Comparison of ENCODE assay signal across 30 cellular contexts in genomic region chr2:162057426-162057825, GRCh38. TPM values are rescaled to one million over a fixed set of nuclear protein-coding genes. Genes with fewer than 3 reads are reported as not detected.
DNase-seq lines count a peak whose midpoint lies in the region; ATAC-seq and FAIRE-seq lines count a peak whose summit lies in the region.
"Had no signal": no experiment of that assay in that cellular context is flagged by ENCODE, and none has a peak within 500 bp of the region (broad histone marks: within the 10 kb centered on the region; RNA-seq: fewer than 3 reads in every experiment).

No MANE protein-coding gene starts in this region.

- peak overlapping the region; percentile 34 for H3K27ac ChIP-seq in naive thymus-derived CD4-positive, alpha-beta T cell (ENCODE audit: low read depth, low read length)
- H3K27ac ChIP-seq: BLaER1 treated with 17β-estradiol and CSF1 and Interleukin-3, amounts not matched to agents 10 nM and 100 nM; parathyroid adenoma; right atrium auricular region; testis; uterus had no signal

- intact Hi-C loops in activated naive CD4-positive, alpha-beta T cell treated with anti-CD3 and anti-CD28 coated beads for 36 hours (cut with micrococcal nuclease): loop anchor here (5.0 kb wide), 2 partner anchors 65 to 815 kb away; no protein-coding TSS in a partner anchor
- intact Hi-C loops in activated T-helper 2 cell treated with anti-CD3 and anti-CD28 coated beads, Interferon-gamma antibody, Interleukin-2, Interleukin-4, amounts not matched to agents 10 μg/mL and 5 μg/mL and 100 μg/mL, durations not matched to agents 14 hours and 24 hours and 36 hours (cut with micrococcal nuclease): loop anchor here (5.0 kb wide), 1 partner anchor 260 kb away; the partner anchor contains the start of gene IFIH1
- intact Hi-C loops in naive thymus-derived CD4-positive, alpha-beta T cell (cut with micrococcal nuclease): loop anchor here (5.0 kb wide), 3 partner anchors 65 to 815 kb away; partner anchors contain the start of gene IFIH1 (in 1 of the 2)

- POLR2A ChIA-PET in naive thymus-derived CD4-positive, alpha-beta T cell (lab: Charles Lee): interaction anchor here (0.6 to 10.2 kb wide), 5 partner anchors 11 to 46 kb away, joined by 3 to 68 read pairs (median 5); partner anchors contain the start of gene DPP4

- H3K9me3 ChIP-seq in naive thymus-derived CD4-positive, alpha-beta T cell (ENCODE audit: control insufficient read depth in 2 of 3, low read length in 3 of 3): no peaks in the 10 kb centered on the region
- H3K9me3 ChIP-seq: testis, uterus had no signal

- DNase-seq in activated naive CD4-positive, alpha-beta T cell treated with anti-CD3 and anti-CD28 coated beads for 36 hours: peak; percentile 46
- no peak for DNase-seq in activated naive CD4-positive, alpha-beta T cell treated with Interleukin-2 at 50 U/mL for 16 hours
- no peak for DNase-seq in GM18507 (ENCODE audit: extremely low spot score, insufficient read length, low read depth)
- DNase-seq in activated T-helper 2 cell treated with anti-CD3 and anti-CD28 coated beads, Interferon-gamma antibody, Interleukin-2, Interleukin-4, amounts not matched to agents 10 μg/mL and 5 μg/mL and 100 μg/mL, durations not matched to agents 14 hours and 24 hours and 36 hours (ENCODE audit: low spot score): no peak
- peak in 6 of 9 donors; percentile 22 to 48 (median 40) for DNase-seq in naive thymus-derived CD4-positive, alpha-beta T cell
- DNase-seq in NCI-H1417 treated with DMSO at 0.1 percent for 48 hours (lab: John Stamatoyannopoulos, UW): no peak
- DNase-seq: activated effector memory CD4-positive, alpha-beta T cell treated with anti-CD3 and anti-CD28 coated beads, Interleukin-2, amount 50 U/mL, for 16 hours; aorta; GOT3; islet precursor cell; MG63; midbrain; NCI-H1417; NCI-H2081 treated with DMSO at 0.1 percent for 48 hours; NCI-H82; spleen; stimulated activated CD4-positive, alpha-beta T cell treated with anti-CD3 and anti-CD28 coated beads, Interleukin-2, amount 100 ng/mL, for 48 hours; testis; uterus had no signal

- peak overlapping the region; percentile 8 for H3K27ac Mint-ChIP-seq in activated naive CD4-positive, alpha-beta T cell treated with anti-CD3 and anti-CD28 coated beads for 36 hours
- H3K27ac Mint-ChIP-seq in activated T-helper 2 cell treated with anti-CD3 and anti-CD28 coated beads, Interferon-gamma antibody, Interleukin-2, Interleukin-4, amounts not matched to agents 10 μg/mL and 5 μg/mL and 100 μg/mL, durations not matched to agents 14 hours and 24 hours and 36 hours: peak overlapping the region; percentile 87
- peak overlapping the region; percentile 37 to 92 (median 85) for H3K27ac Mint-ChIP-seq in naive thymus-derived CD4-positive, alpha-beta T cell
- H3K27ac Mint-ChIP-seq: stimulated activated memory B cell treated with anti-CD40 and anti-IgM and Interleukin-4, amounts not matched to agents 10 μg/mL and 1 μg/mL and 100 μg/mL, for 72 hours; WTC11 had no signal

- no peak overlapping the region for H3K4me3 Mint-ChIP-seq in activated naive CD4-positive, alpha-beta T cell treated with anti-CD3 and anti-CD28 coated beads for 36 hours
- H3K4me3 Mint-ChIP-seq in activated T-helper 2 cell treated with anti-CD3 and anti-CD28 coated beads, Interferon-gamma antibody, Interleukin-2, Interleukin-4, amounts not matched to agents 10 μg/mL and 5 μg/mL and 100 μg/mL, durations not matched to agents 14 hours and 24 hours and 36 hours (ENCODE audit: low read depth): no peak overlapping the region
- peak overlapping the region; percentile 31 to 75 (median 62) for H3K4me3 Mint-ChIP-seq in naive thymus-derived CD4-positive, alpha-beta T cell
- H3K4me3 Mint-ChIP-seq: stimulated activated memory B cell treated with anti-CD40 and anti-IgM and Interleukin-4, amounts not matched to agents 10 μg/mL and 1 μg/mL and 100 μg/mL, for 72 hours; WTC11 had no signal

- H3K36me3 Mint-ChIP-seq in activated naive CD4-positive, alpha-beta T cell treated with anti-CD3 and anti-CD28 coated beads for 36 hours (ENCODE audit: low read depth): peaks cover 9% of the 10 kb centered on the region
- H3K36me3 Mint-ChIP-seq in activated T-helper 2 cell treated with anti-CD3 and anti-CD28 coated beads, Interferon-gamma antibody, Interleukin-2, Interleukin-4, amounts not matched to agents 10 μg/mL and 5 μg/mL and 100 μg/mL, durations not matched to agents 14 hours and 24 hours and 36 hours (ENCODE audit: low read depth): peaks cover 79% of the 10 kb centered on the region
- peaks cover 5 to 60% (median 21%) of the 10 kb centered on the region in 5 donors for H3K36me3 Mint-ChIP-seq in naive thymus-derived CD4-positive, alpha-beta T cell
- H3K36me3 Mint-ChIP-seq: stimulated activated memory B cell treated with anti-CD40 and anti-IgM and Interleukin-4, amounts not matched to agents 10 μg/mL and 1 μg/mL and 100 μg/mL, for 72 hours had no signal

- peaks cover 9% of the 10 kb centered on the region for H3K9me3 Mint-ChIP-seq in activated naive CD4-positive, alpha-beta T cell treated with anti-CD3 and anti-CD28 coated beads for 36 hours
- H3K9me3 Mint-ChIP-seq in activated T-helper 2 cell treated with anti-CD3 and anti-CD28 coated beads, Interferon-gamma antibody, Interleukin-2, Interleukin-4, amounts not matched to agents 10 μg/mL and 5 μg/mL and 100 μg/mL, durations not matched to agents 14 hours and 24 hours and 36 hours: peaks cover 6% of the 10 kb centered on the region
- peaks cover 0 to 6% (median 0%) of the 10 kb centered on the region in 11 donors for H3K9me3 Mint-ChIP-seq in naive thymus-derived CD4-positive, alpha-beta T cell

- H3K4me1 ChIP-seq in naive thymus-derived CD4-positive, alpha-beta T cell (ENCODE audit: control insufficient read depth in 2 of 2, insufficient read depth in 2 of 2, low read length in 2 of 2): peaks cover 21 to 30% of the 10 kb centered on the region in 2 donors
- H3K4me1 ChIP-seq: BLaER1 treated with 17β-estradiol and CSF1 and Interleukin-3, amounts not matched to agents 10 nM and 100 nM; right atrium auricular region; testis; uterus had no signal

- H3K27me3 Mint-ChIP-seq in activated naive CD4-positive, alpha-beta T cell treated with anti-CD3 and anti-CD28 coated beads for 36 hours (ENCODE audit: low read depth): no peaks in the 10 kb centered on the region
- no peaks in the 10 kb centered on the region for H3K27me3 Mint-ChIP-seq in activated T-helper 2 cell treated with anti-CD3 and anti-CD28 coated beads, Interferon-gamma antibody, Interleukin-2, Interleukin-4, amounts not matched to agents 10 μg/mL and 5 μg/mL and 100 μg/mL, durations not matched to agents 14 hours and 24 hours and 36 hours (ENCODE audit: low read depth)
- no peaks in the 10 kb centered on the region for H3K27me3 Mint-ChIP-seq in naive thymus-derived CD4-positive, alpha-beta T cell
- H3K27me3 Mint-ChIP-seq: stimulated activated memory B cell treated with anti-CD40 and anti-IgM and Interleukin-4, amounts not matched to agents 10 μg/mL and 1 μg/mL and 100 μg/mL, for 72 hours had no signal

- no peaks in the 10 kb centered on the region for H3K27me3 ChIP-seq in naive thymus-derived CD4-positive, alpha-beta T cell (ENCODE audit: control insufficient read depth in 2 of 2, insufficient read depth in 2 of 2, low read length in 2 of 2)
- H3K27me3 ChIP-seq: BLaER1 treated with 17β-estradiol and CSF1 and Interleukin-3, amounts not matched to agents 10 nM and 100 nM; MG63; right atrium auricular region; spleen; testis; uterus had no signal

- FAIRE-seq in GM18507 (lab: Jason Lieb, UNC): peak; percentile 9
- FAIRE-seq: endothelial cell of umbilical vein, K562 had no signal

- no peaks in the 10 kb centered on the region for H3K36me3 ChIP-seq in naive thymus-derived CD4-positive, alpha-beta T cell (ENCODE audit: control insufficient read depth in 2 of 3, insufficient read depth in 3 of 3, low read length in 3 of 3)
- H3K36me3 ChIP-seq: BLaER1 treated with 17β-estradiol and CSF1 and Interleukin-3, amounts not matched to agents 10 nM and 100 nM; MG63; right atrium auricular region; spleen; uterus had no signal

- CTCF ChIA-PET in activated naive CD4-positive, alpha-beta T cell treated with anti-CD3 and anti-CD28 coated beads for 36 hours (lab: Charles Lee): interaction anchor here (1.0 to 1.5 kb wide), 3 partner anchors 15 to 34 kb away, joined by 3 to 6 read pairs (median 5); partner anchors contain the start of gene DPP4
- CTCF ChIA-PET in naive thymus-derived CD4-positive, alpha-beta T cell (lab: Charles Lee): interaction anchor here (1.1 to 1.5 kb wide), 3 partner anchors 9 to 17 kb away, joined by 3 read pairs; partner anchors contain the start of gene DPP4

- peak; percentile 69 for ATAC-seq in naive thymus-derived CD4-positive, alpha-beta T cell
- ATAC-seq in GM21786 (IDR thresholded peaks at IDR 0.05; ENCODE audit: unreplicated experiment): no peak
- ATAC-seq in HG03571 (IDR thresholded peaks at IDR 0.05; ENCODE audit: unreplicated experiment): no peak
- ATAC-seq: K562; stimulated activated memory B cell treated with anti-CD40 and anti-IgM and Interleukin-4, amounts not matched to agents 10 μg/mL and 1 μg/mL and 100 μg/mL, for 72 hours; WTC11 had no signal

- no peak overlapping the region for H3K4me3 ChIP-seq in naive thymus-derived CD4-positive, alpha-beta T cell (ENCODE audit: low read length)
- H3K4me3 ChIP-seq: BLaER1 treated with 17β-estradiol and CSF1 and Interleukin-3, amounts not matched to agents 10 nM and 100 nM; K562; MG63; right atrium auricular region; spleen; testis; uterus had no signal

- H3K4me1 Mint-ChIP-seq in activated naive CD4-positive, alpha-beta T cell treated with anti-CD3 and anti-CD28 coated beads for 36 hours (ENCODE audit: low read depth): peaks cover 76% of the 10 kb centered on the region
- peaks cover 75% of the 10 kb centered on the region for H3K4me1 Mint-ChIP-seq in activated T-helper 2 cell treated with anti-CD3 and anti-CD28 coated beads, Interferon-gamma antibody, Interleukin-2, Interleukin-4, amounts not matched to agents 10 μg/mL and 5 μg/mL and 100 μg/mL, durations not matched to agents 14 hours and 24 hours and 36 hours (ENCODE audit: low read depth)
- peaks cover 18 to 90% (median 76%) of the 10 kb centered on the region in 7 donors for H3K4me1 Mint-ChIP-seq in naive thymus-derived CD4-positive, alpha-beta T cell

RNA-seq across cellular contexts. Expression of gene DPP4, which starts 16.6 kb away (rescaled TPM):
- 10 to 100 TPM; 11.9 to 12.9 TPM for total RNA-seq in activated naive CD4-positive, alpha-beta T cell treated with anti-CD3 and anti-CD28 coated beads for 36 hours
- total RNA-seq in activated T-helper 2 cell treated with anti-CD3 and anti-CD28 coated beads, Interferon-gamma antibody, Interleukin-2, Interleukin-4, amounts not matched to agents 10 μg/mL and 5 μg/mL and 100 μg/mL, durations not matched to agents 14 hours and 24 hours and 36 hours: 65.8 and 67.0 TPM in 2 replicates
- total RNA-seq in naive thymus-derived CD4-positive, alpha-beta T cell: 100 to 1,000 TPM in 1 of 5 experiments, 10 to 100 TPM in 4; 35.7 to 188 (median 41.6) TPM
- 10 to 100 TPM; 77.4 to 88.9 TPM for polyA plus RNA-seq in naive thymus-derived CD4-positive, alpha-beta T cell
- total RNA-seq: OCI-LY7 had no signal
- polyA plus RNA-seq: K562, neural cell had no signal

Comparison
In these comparisons a context has a peak if more than half of its experiments do, and no peak if none do; other contexts are left out.
1. DNase-seq: peak in activated naive CD4-positive, alpha-beta T cell treated with anti-CD3 and anti-CD28 coated beads for 36 hours (single experiment) and naive thymus-derived CD4-positive, alpha-beta T cell (6 of 9); none in activated naive CD4-positive, alpha-beta T cell treated with Interleukin-2 at 50 U/mL for 16 hours (single experiment), GM18507 (single experiment), activated T-helper 2 cell treated with anti-CD3 and anti-CD28 coated beads, Interferon-gamma antibody, Interleukin-2, Interleukin-4, amounts not matched to agents 10 μg/mL and 5 μg/mL and 100 μg/mL, durations not matched to agents 14 hours and 24 hours and 36 hours (single experiment) and NCI-H1417 treated with DMSO at 0.1 percent for 48 hours (single experiment).
2. H3K27ac Mint-ChIP-seq: peak in every context shown above with its lines; median percentile 87 in activated T-helper 2 cell treated with anti-CD3 and anti-CD28 coated beads, Interferon-gamma antibody, Interleukin-2, Interleukin-4, amounts not matched to agents 10 μg/mL and 5 μg/mL and 100 μg/mL, durations not matched to agents 14 hours and 24 hours and 36 hours; 85 in naive thymus-derived CD4-positive, alpha-beta T cell; 8 in activated naive CD4-positive, alpha-beta T cell treated with anti-CD3 and anti-CD28 coated beads for 36 hours.
3. H3K4me3 Mint-ChIP-seq: peak in naive thymus-derived CD4-positive, alpha-beta T cell (10 of 10); none in activated naive CD4-positive, alpha-beta T cell treated with anti-CD3 and anti-CD28 coated beads for 36 hours (single experiment) and activated T-helper 2 cell treated with anti-CD3 and anti-CD28 coated beads, Interferon-gamma antibody, Interleukin-2, Interleukin-4, amounts not matched to agents 10 μg/mL and 5 μg/mL and 100 μg/mL, durations not matched to agents 14 hours and 24 hours and 36 hours (single experiment).